ENCODE assay signal across 1 cellular context in genomic region chr11:27388001-27388400, GRCh38.
TF ChIP-seq lines count a peak whose summit lies in the region.

No MANE protein-coding gene starts in this region.

TF ChIP-seq in K562, 482 proteins besides CTCF, POLR2A, EP300 and RAD21 (continued from another document):
- TF ChIP-seq ELK1 (CRISPR knock-in tag; IDR thresholded peaks at IDR 0.05) (no peak), ZNF668 (CRISPR knock-in tag; IDR thresholded peaks at IDR 0.05) (no peak), CBFA2T3 (IDR thresholded peaks at IDR 0.05) (peak; percentile 79), CBFA2T2 (conservative IDR thresholded peaks at IDR 0.05) (peak; percentile 50; the same call in 1 of the 2 replicates), ZBTB12 (CRISPR knock-in tag; IDR thresholded peaks at IDR 0.05) (no peak), HMG20A (CRISPR knock-in tag; conservative IDR thresholded peaks at IDR 0.05) (no peak), TRIM25 (IDR thresholded peaks at IDR 0.05; ENCODE audit: borderline replicate concordance) (no peak)
